Comparison of ENCODE assay signal across 16 cellular contexts in the genomic region with DNA sequence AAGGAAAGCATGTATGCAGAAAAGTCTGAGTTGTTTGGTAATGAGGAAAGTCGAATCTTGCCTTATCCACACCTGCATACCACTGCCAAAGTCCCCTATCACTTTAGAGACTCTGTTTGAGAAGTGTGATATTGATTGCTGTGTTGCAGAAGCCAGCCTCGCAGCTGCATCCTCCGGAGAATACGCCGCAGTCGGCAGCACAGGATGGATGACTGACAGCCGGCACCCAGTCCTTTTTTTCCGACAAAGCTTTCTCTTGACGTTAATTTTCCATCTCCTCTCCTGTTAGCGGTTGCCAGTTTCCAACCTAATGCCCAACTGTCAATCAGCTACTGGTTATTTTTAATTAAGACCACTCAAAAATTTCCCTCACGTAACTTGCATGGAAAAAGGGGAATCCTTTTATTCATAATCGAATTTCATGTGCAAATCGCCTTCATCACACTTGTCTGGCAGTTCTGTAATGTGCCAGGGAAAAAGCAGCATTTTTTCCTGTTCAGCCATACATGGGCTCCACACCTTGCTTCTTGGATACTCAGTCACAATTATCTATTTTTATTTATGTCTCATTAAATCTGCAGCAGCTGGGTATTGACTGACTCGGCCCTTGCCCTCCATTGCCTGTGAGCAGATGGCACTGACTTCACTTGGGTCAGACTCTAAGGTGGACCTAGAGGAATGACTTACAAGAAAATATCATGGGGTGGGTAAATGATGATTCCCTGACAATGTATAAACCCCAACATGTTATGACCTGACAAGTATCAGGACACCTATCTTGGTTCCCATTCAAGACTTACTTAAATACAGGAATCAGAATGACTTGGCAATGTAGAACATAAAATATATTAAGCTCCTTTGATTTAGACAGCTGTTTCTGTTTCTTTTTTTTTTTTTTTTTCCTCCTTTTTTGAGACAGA.
A peak's percentile ranks its signal among the peaks of the same experiment; 100 is the strongest.
DNase-seq lines count a peak whose midpoint lies in the region; ATAC-seq, FAIRE-seq and TF ChIP-seq lines count a peak whose summit lies in the region.
"Had no signal": no experiment of that assay in that cellular context is flagged by ENCODE, and none has a peak within 500 bp of the region (broad histone marks: within the 10 kb centered on the region; RNA-seq: fewer than 3 reads in every experiment).

No MANE protein-coding gene starts in this region.

- H3K4me1 Mint-ChIP-seq in activated T-helper 17 cell treated with anti-CD3 and anti-CD28 coated beads, Interleukin-2, amount 50 U/mL, for 72 hours, result no peaks in the 10 kb centered on the region
- H3K4me1 Mint-ChIP-seq: GM23338 had no signal

- no peaks in the 10 kb centered on the region for H3K27me3 Mint-ChIP-seq in activated T-helper 17 cell treated with anti-CD3 and anti-CD28 coated beads, Interleukin-2, amount 50 U/mL, for 72 hours

- no peak overlapping the region for H3K9ac ChIP-seq in mesenchymal stem cell (ENCODE audit: low read length)

- H2BK120ac ChIP-seq in mesenchymal stem cell (ENCODE audit: low read depth, low read length), result no peak overlapping the region

- H3K4me3 ChIP-seq in bronchial epithelial cell (ENCODE audit: low read depth, low read length) (no peak overlapping the region), mesenchymal stem cell (ENCODE audit: insufficient read depth in 1 of 2, low read depth in 1 of 2, low read length in 2 of 2) (no peak overlapping the region), body of pancreas (no peak overlapping the region)
- H3K4me3 ChIP-seq: GM12878, GM23338, SJSA1 had no signal

- H3K27ac Mint-ChIP-seq in activated T-helper 17 cell treated with anti-CD3 and anti-CD28 coated beads, Interleukin-2, amount 50 U/mL, for 72 hours, result no peak overlapping the region
- H3K27ac Mint-ChIP-seq: GM23338 had no signal

- DNase-seq in NCI-H82 (lab: John Stamatoyannopoulos, UW) (peak; percentile 20), NCI-H82 treated with DMSO at 0.1 percent for 48 hours (lab: John Stamatoyannopoulos, UW; ENCODE audit: unreplicated experiment) (no peak), bronchial epithelial cell (ENCODE audit: low read depth) (peak; percentile 48), mesenchymal stem cell (no peak), body of pancreas (no peak)
- DNase-seq: C1 segment of cervical spinal cord, GDM1, NCI-H2081, NCI-H510A treated with DMSO at 0.1 percent for 48 hours, PC-3 had no signal

- WGBS in mesenchymal stem cell, result 95% methylated on average over 13 of the region's 14 CpGs
- 29 to 33% methylated on average over 14 of the region's 14 CpGs for WGBS in body of pancreas, 2 donors

- no peaks in the 10 kb centered on the region for H3K36me3 Mint-ChIP-seq in activated T-helper 17 cell treated with anti-CD3 and anti-CD28 coated beads, Interleukin-2, amount 50 U/mL, for 72 hours (ENCODE audit: low read depth)

- no peak for ATAC-seq in HG02588 (IDR thresholded peaks at IDR 0.05; ENCODE audit: unreplicated experiment)
- no peak for ATAC-seq in activated T-helper 17 cell treated with anti-CD3 and anti-CD28 coated beads, Interleukin-2, amount 50 U/mL, for 72 hours (replicated peaks)
- ATAC-seq in body of pancreas, result no peak
- ATAC-seq: GM12878, GM23338, HCT116, PC-3 had no signal

- no peak overlapping the region for H3K23ac ChIP-seq in mesenchymal stem cell (ENCODE audit: low read length in 2 of 2)

- peak overlapping the region; percentile 26 for H2AK5ac ChIP-seq in mesenchymal stem cell (ENCODE audit: low read length, severe bottlenecking)

- no peaks in the 10 kb centered on the region for H3K4me1 ChIP-seq in mesenchymal stem cell (ENCODE audit: control insufficient read depth, insufficient read depth, low read depth, low read length)
- no peaks in the 10 kb centered on the region for H3K4me1 ChIP-seq in body of pancreas
- H3K4me1 ChIP-seq: SJSA1 had no signal

- no peak overlapping the region for H2BK5ac ChIP-seq in mesenchymal stem cell (ENCODE audit: low read depth, low read length, poor library complexity, severe bottlenecking)

- no peaks in the 10 kb centered on the region for H3K9me3 ChIP-seq in mesenchymal stem cell (ENCODE audit: control insufficient read depth, low read length)
- H3K9me3 ChIP-seq in body of pancreas, result no peaks in the 10 kb centered on the region
- H3K9me3 ChIP-seq: SJSA1 had no signal

- no peak overlapping the region for H3K4me2 ChIP-seq in mesenchymal stem cell (ENCODE audit: low read length, poor library complexity, severe bottlenecking)
- H3K4me2 ChIP-seq: GM23338 had no signal

- intact Hi-C loops in body of pancreas (cut with DNase I), result no loop called here

- H2AFZ ChIP-seq in mesenchymal stem cell (ENCODE audit: low read depth, low read length), result no peak overlapping the region
- H2AFZ ChIP-seq: GM23338 had no signal

- H4K91ac ChIP-seq in mesenchymal stem cell (ENCODE audit: low read length), result no peak overlapping the region

- no peak overlapping the region for H4K8ac ChIP-seq in mesenchymal stem cell (ENCODE audit: low read length)

- H3K36me3 ChIP-seq in bronchial epithelial cell (ENCODE audit: control insufficient read depth, insufficient read depth, low read length) (no peaks in the 10 kb centered on the region), mesenchymal stem cell (ENCODE audit: control insufficient read depth in 1 of 2, insufficient read depth in 2 of 2, low read depth in 1 of 2, low read length in 2 of 2) (no peaks in the 10 kb centered on the region), body of pancreas (replicated peaks in 1 of 2; ENCODE audit: insufficient read depth in 1 of 2, low read depth in 2 of 2) (no peaks in the 10 kb centered on the region)
- H3K36me3 ChIP-seq: SJSA1 had no signal

- no peak overlapping the region for H3K14ac ChIP-seq in mesenchymal stem cell (ENCODE audit: low read length in 2 of 2)

- H3K27me3 ChIP-seq in bronchial epithelial cell (ENCODE audit: control insufficient read depth, insufficient read depth, low read length) (no peaks in the 10 kb centered on the region), mesenchymal stem cell (ENCODE audit: control insufficient read depth in 1 of 2, insufficient read depth in 1 of 2, low read length in 2 of 2) (no peaks in the 10 kb centered on the region), body of pancreas (no peaks in the 10 kb centered on the region)
- H3K27me3 ChIP-seq: SJSA1 had no signal

- H2BK12ac ChIP-seq in mesenchymal stem cell (ENCODE audit: low read length in 2 of 2), result no peak overlapping the region

- no peak overlapping the region for H3K18ac ChIP-seq in mesenchymal stem cell (ENCODE audit: low read depth in 1 of 2, low read length in 2 of 2)

- H3K9me3 Mint-ChIP-seq in activated T-helper 17 cell treated with anti-CD3 and anti-CD28 coated beads, Interleukin-2, amount 50 U/mL, for 72 hours, result peaks cover 24% of the 10 kb centered on the region
- H3K9me3 Mint-ChIP-seq: GM23338 had no signal

- no peak for TF ChIP-seq POLR2A in body of pancreas (IDR thresholded peaks at IDR 0.05)

- no peak overlapping the region for H3K4ac ChIP-seq in mesenchymal stem cell (ENCODE audit: low read depth in 1 of 2, low read length in 2 of 2)

- TF ChIP-seq CTCF in bronchial epithelial cell (IDR thresholded peaks at IDR 0.05; ENCODE audit: insufficient read depth, low read length, severe bottlenecking), result no peak
- TF ChIP-seq CTCF in body of pancreas (IDR thresholded peaks at IDR 0.05), result no peak

- no peak overlapping the region for H2BK15ac ChIP-seq in mesenchymal stem cell (ENCODE audit: low read depth, poor library complexity, severe bottlenecking)

- H3K27ac ChIP-seq in mesenchymal stem cell (ENCODE audit: low read length, poor library complexity, severe bottlenecking) (no peak overlapping the region), body of pancreas (no peak overlapping the region)
- H3K27ac ChIP-seq: SJSA1 had no signal

- FAIRE-seq in bronchial epithelial cell (lab: Jason Lieb, UNC), result no peak
- FAIRE-seq: GM12878 had no signal

- no peak overlapping the region for H3K4me3 Mint-ChIP-seq in activated T-helper 17 cell treated with anti-CD3 and anti-CD28 coated beads, Interleukin-2, amount 50 U/mL, for 72 hours
- H3K4me3 Mint-ChIP-seq: GM23338 had no signal

- H3K79me1 ChIP-seq in mesenchymal stem cell (replicated peaks; ENCODE audit: low read length, poor library complexity, severe bottlenecking), result no peaks in the 10 kb centered on the region

Comparison
In these comparisons a context has a peak if more than half of its experiments do, and no peak if none do; other contexts are left out.
1. DNase-seq: peak in NCI-H82 (single experiment) and bronchial epithelial cell (single experiment); none in NCI-H82 treated with DMSO at 0.1 percent for 48 hours (single experiment), mesenchymal stem cell (single experiment) and body of pancreas (0 of 4).